1 cellular context compared by ENCODE assay signal in genomic region chr2:138956116-138956515, GRCh38.
TF ChIP-seq lines count a peak whose summit lies in the region.

No MANE protein-coding gene starts in this region.

TF ChIP-seq in WTC11, 78 proteins besides CTCF, POLR2A, EP300 and RAD21 (continued from another document):
- TF ChIP-seq ATF2 (CRISPR knock-in tag; IDR thresholded peaks at IDR 0.05; ENCODE audit: borderline replicate concordance, low read depth) (no peak), NR3C1 (CRISPR knock-in tag; conservative IDR thresholded peaks at IDR 0.05; ENCODE audit: low read depth) (no peak), ZNF232 (CRISPR knock-in tag; IDR thresholded peaks at IDR 0.05) (no peak), IRF2 (CRISPR knock-in tag; IDR thresholded peaks at IDR 0.05; ENCODE audit: borderline replicate concordance, low read depth) (no peak), USF2 (CRISPR knock-in tag; IDR thresholded peaks at IDR 0.05) (no peak), TEAD4 (CRISPR knock-in tag; IDR thresholded peaks at IDR 0.05) (no peak), EMX1 (CRISPR knock-in tag; IDR thresholded peaks at IDR 0.05) (no peak), ATF1 (CRISPR knock-in tag; IDR thresholded peaks at IDR 0.05) (no peak)
